Comparison of ENCODE assay signal across 1 cellular context in genomic region chr2:233093721-233094120, GRCh38.
TF ChIP-seq lines count a peak whose summit lies in the region.

No MANE protein-coding gene starts in this region.

TF ChIP-seq in GM12878, 131 proteins besides CTCF, POLR2A, EP300 and RAD21 (continued from another document):
- no peak for TF ChIP-seq NKRF (conservative IDR thresholded peaks at IDR 0.05)
